Comparison of ENCODE assay signal across 1 cellular context in genomic region chr3:71694358-71694999, GRCh38.
TF ChIP-seq lines count a peak whose summit lies in the region.

No MANE protein-coding gene starts in this region.

TF ChIP-seq in HepG2, 621 proteins besides CTCF, POLR2A, EP300 and RAD21 (continued from another document):
- TF ChIP-seq NCOA2 (CRISPR knock-in tag; IDR thresholded peaks at IDR 0.05), result no peak
- TF ChIP-seq ZNF572 (CRISPR knock-in tag; IDR thresholded peaks at IDR 0.05), result no peak
- TF ChIP-seq NPAS2 (CRISPR knock-in tag; IDR thresholded peaks at IDR 0.05; ENCODE audit: borderline replicate concordance), result no peak
- no peak for TF ChIP-seq TARDBP (CRISPR knock-in tag; IDR thresholded peaks at IDR 0.05)
- no peak for TF ChIP-seq ZNF781 (CRISPR knock-in tag; IDR thresholded peaks at IDR 0.05; ENCODE audit: borderline replicate concordance, not compliant biosample characterization)
- TF ChIP-seq ETV5 (CRISPR knock-in tag; IDR thresholded peaks at IDR 0.05; ENCODE audit: borderline replicate concordance), result no peak
- no peak for TF ChIP-seq BCL6 (CRISPR knock-in tag; IDR thresholded peaks at IDR 0.05)
- no peak for TF ChIP-seq ZNF275 (CRISPR knock-in tag; IDR thresholded peaks at IDR 0.05; ENCODE audit: borderline replicate concordance)
- TF ChIP-seq ZNF766 (CRISPR knock-in tag; IDR thresholded peaks at IDR 0.05; ENCODE audit: borderline replicate concordance), result no peak
- TF ChIP-seq ZNF567 (CRISPR knock-in tag; IDR thresholded peaks at IDR 0.05; ENCODE audit: borderline replicate concordance), result no peak
- TF ChIP-seq PRDM10 (CRISPR knock-in tag; IDR thresholded peaks at IDR 0.05; ENCODE audit: low read depth), result no peak
- TF ChIP-seq GZF1 (CRISPR knock-in tag; IDR thresholded peaks at IDR 0.05), result no peak
- TF ChIP-seq, protein P1, sequence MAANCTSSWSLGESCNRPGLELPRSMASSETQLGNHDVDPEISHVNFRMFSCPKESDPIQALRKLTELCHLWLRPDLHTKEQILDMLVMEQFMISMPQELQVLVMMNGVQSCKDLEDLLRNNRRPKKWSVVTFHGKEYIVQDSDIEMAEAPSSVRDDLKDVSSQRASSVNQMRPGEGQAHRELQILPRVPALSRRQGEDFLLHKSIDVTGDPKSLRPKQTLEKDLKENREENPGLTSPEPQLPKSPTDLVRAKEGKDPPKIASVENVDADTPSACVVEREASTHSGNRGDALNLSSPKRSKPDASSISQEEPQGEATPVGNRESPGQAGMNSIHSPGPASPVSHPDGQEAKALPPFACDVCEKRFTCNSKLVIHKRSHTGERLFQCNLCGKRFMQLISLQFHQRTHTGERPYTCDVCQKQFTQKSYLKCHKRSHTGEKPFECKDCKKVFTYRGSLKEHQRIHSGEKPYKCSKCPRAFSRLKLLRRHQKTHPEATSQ (CRISPR knock-in tag; IDR thresholded peaks at IDR 0.05; ENCODE audit: borderline replicate concordance), result no peak
- no peak for TF ChIP-seq ZFP91 (CRISPR knock-in tag; IDR thresholded peaks at IDR 0.05; ENCODE audit: borderline replicate concordance)
